Comparison of ENCODE assay signal across 27 cellular contexts in the genomic region with DNA sequence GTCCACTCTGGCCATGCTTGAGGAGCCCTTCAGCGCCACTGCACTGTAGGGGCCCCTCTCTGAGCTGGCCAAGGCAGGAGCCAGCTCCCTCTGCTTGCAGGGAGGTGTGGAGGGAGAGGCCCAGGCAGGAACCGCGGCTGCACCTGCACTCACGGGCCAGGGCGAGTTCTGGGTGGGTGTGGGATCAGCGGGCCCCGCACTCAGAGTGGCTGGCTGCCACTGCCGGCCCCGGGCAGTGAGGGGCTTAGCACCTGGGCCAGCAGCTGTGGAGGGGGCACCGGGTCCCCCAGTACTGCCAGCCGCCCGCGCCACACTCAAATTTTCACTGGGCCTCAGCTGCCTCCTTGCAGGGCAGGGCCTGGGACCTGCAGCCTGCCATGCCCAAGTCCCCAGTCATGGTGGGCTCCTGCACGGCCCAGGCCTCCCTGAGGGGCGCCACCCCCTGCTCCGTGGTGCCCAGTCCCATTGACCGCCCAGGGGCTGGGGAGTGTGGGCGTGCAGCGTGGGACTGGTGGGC.
"Had no signal": no experiment of that assay in that cellular context is flagged by ENCODE, and none has a peak within 500 bp of the region (broad histone marks: within the 10 kb centered on the region; RNA-seq: fewer than 3 reads in every experiment).

No MANE protein-coding gene starts in this region.

- DNase-seq: activated CD4-positive, alpha-beta T cell treated with anti-CD3 and anti-CD28 coated beads for 4 hours; activated CD4-positive, alpha-beta T cell treated with anti-CD3 and anti-CD28 coated beads, Interleukin-2, amount 50 U/mL, for 4 hours; activated naive CD4-positive, alpha-beta T cell treated with anti-CD3 and anti-CD28 coated beads for 36 hours; activated naive CD8-positive, alpha-beta T cell treated with anti-CD3 and anti-CD28 coated beads for 36 hours; activated T-cell treated with anti-CD3 and anti-CD28 coated beads for 4 hours; activated T-cell treated with anti-CD3 and anti-CD28 coated beads, Interleukin-2, amount 50 U/mL, for 72 hours; adrenal gland; cerebellar nuclear complex; effector memory CD4-positive, alpha-beta T cell; head of caudate nucleus; hypothalamus; left ventricle myocardium inferior; naive thymus-derived CD8-positive, alpha-beta T cell; occipital lobe; stimulated activated CD4-positive, alpha-beta T cell treated with anti-CD3 and anti-CD28 coated beads, Interleukin-12 subunit alpha, Interleukin-12 subunit beta, amount 100 ng/mL, for 4 hours; stimulated activated CD4-positive, alpha-beta T cell treated with anti-CD3 and anti-CD28 coated beads, Interleukin-4, amount 100 ng/mL, for 24 hours; uterus had no signal

- H3K27ac ChIP-seq: adrenal gland, ascending aorta, cardiac muscle cell, coronary artery, dorsolateral prefrontal cortex, left ventricle myocardium inferior, parathyroid adenoma, right atrium auricular region, SK-N-MC, tibial nerve, uterus, VCaP had no signal

- ATAC-seq: activated T-cell treated with anti-CD3 and anti-CD28 coated beads, Interleukin-2, amount 50 U/mL, for 72 hours; naive thymus-derived CD8-positive, alpha-beta T cell; stimulated activated effector memory CD8-positive, alpha-beta T cell treated with anti-CD3 and anti-CD28 coated beads, Interleukin-12 subunit alpha, Interleukin-12 subunit beta, amount 100 ng/mL, for 72 hours had no signal

- H3K4me1 ChIP-seq: adrenal gland, ascending aorta, left ventricle myocardium inferior, parathyroid adenoma, right atrium auricular region, tibial nerve, uterus had no signal

- H3K27me3 ChIP-seq: adrenal gland, ascending aorta, cardiac muscle cell, dorsolateral prefrontal cortex, right atrium auricular region, tibial nerve, uterus had no signal

- H3K9me3 ChIP-seq: adrenal gland, ascending aorta, tibial nerve, uterus had no signal

- H3K36me3 ChIP-seq: adrenal gland, ascending aorta, cardiac muscle cell, left ventricle myocardium inferior, right atrium auricular region, tibial nerve, uterus had no signal

- H3K4me3 ChIP-seq: adrenal gland, ascending aorta, cardiac muscle cell, coronary artery, dorsolateral prefrontal cortex, left ventricle myocardium inferior, right atrium auricular region, SK-N-MC, tibial nerve, uterus had no signal
